In genomic region chr7:6589151-6589828, GRCh38 we compare ENCODE assay signal across 9 cellular contexts. TPM values are rescaled to one million over a fixed set of nuclear protein-coding genes. Genes with fewer than 3 reads are reported as not detected.
DNase-seq lines count a peak whose midpoint lies in the region; ATAC-seq, FAIRE-seq and TF ChIP-seq lines count a peak whose summit lies in the region.
"Had no signal": no experiment of that assay in that cellular context is flagged by ENCODE, and none has a peak within 500 bp of the region (broad histone marks: within the 10 kb centered on the region; RNA-seq: fewer than 3 reads in every experiment).

No MANE protein-coding gene starts in this region.

- CTCF ChIA-PET in K562 (lab: Yijun Ruan, JAX; ENCODE audit: low intra/inter-chr PET ratio) = interaction anchor here (0.7 kb wide), 1 partner anchor 49 kb away, joined by 3 read pairs; no protein-coding TSS in a partner anchor

- peaks cover 5% of the 10 kb centered on the region for H3K9me1 ChIP-seq in K562 (ENCODE audit: control insufficient read depth, insufficient read depth, low read length)

- 71% methylated on average over 20 of the region's 22 CpGs for WGBS in K562 (ENCODE audit: insufficient coverage, low coverage, missing lambda C conversion rate)

- no peak for DNase-seq in stimulated activated naive CD8-positive, alpha-beta T cell treated with anti-CD3 and anti-CD28 coated beads, Interleukin-15, Interleukin-2, amounts not matched to agents 100 U/mL and 50 U/mL, for 24 hours
- DNase-seq in K562 (ENCODE audit: extremely low read depth in 1 of 4, low spot score in 3 of 4) = no peak
- no peak for DNase-seq in mesothelial cell of epicardium (ENCODE audit: low spot score in 2 of 2, unreplicated experiment in 2 of 2)
- DNase-seq in KG1 (lab: John Stamatoyannopoulos, UW) = no peak
- DNase-seq in NCI-H748 treated with DMSO at 0.1 percent for 48 hours (lab: John Stamatoyannopoulos, UW) = no peak

- peak overlapping the region in 1 of 2 experiments; percentile 70; a peak in 3 of 4 replicates for H3K9ac ChIP-seq in K562 (ENCODE audit: insufficient read depth in 1 of 2, low read depth in 2 of 2, low read length in 2 of 2)

- H3K4me3 ChIP-seq in K562 = peak overlapping the region; percentile 98; the same call in 1 of the 2 replicates

- H3K27ac ChIP-seq in K562 (ENCODE audit: extremely low read depth, low read depth, low read length) = 0 out of 3 replicates have a peak overlapping the region, but pooled peaks have one; percentile 13

- no peaks in the 10 kb centered on the region for H3K9me3 Mint-ChIP-seq in stimulated activated naive CD8-positive, alpha-beta T cell treated with anti-CD3 and anti-CD28 coated beads, Interleukin-15, Interleukin-2, amounts not matched to agents 100 ng/mL and 50 ng/mL, for 24 hours
- H3K9me3 Mint-ChIP-seq in mesothelial cell of epicardium = no peaks in the 10 kb centered on the region

- POLR2A ChIA-PET in K562 (lab: Yijun Ruan, JAX) = interaction anchor here (0.5 to 2.7 kb wide), 8 partner anchors 11 to 212 kb away, joined by 3 to 19 read pairs (median 4); partner anchors contain the start of gene ZDHHC4

- ATAC-seq in stimulated activated naive CD8-positive, alpha-beta T cell treated with anti-CD3 and anti-CD28 coated beads, Interleukin-15, Interleukin-2, amounts not matched to agents 100 U/mL and 50 U/mL, for 24 hours = no peak
- ATAC-seq in K562 = no peak
- no peak for ATAC-seq in HG03280 (IDR thresholded peaks at IDR 0.05; ENCODE audit: unreplicated experiment)
- no peak for ATAC-seq in GM21367 (IDR thresholded peaks at IDR 0.05; ENCODE audit: unreplicated experiment)

- no peaks in the 10 kb centered on the region for H4K20me1 ChIP-seq in K562 (replicated peaks; ENCODE audit: control insufficient read depth, insufficient read depth, low read length)

- in situ Hi-C loops in K562 (cut with MboI) = no loop called here

- H3K9me3 ChIP-seq in K562 (replicated peaks; ENCODE audit: control insufficient read depth, insufficient read depth, low read depth, low read length) = no peaks in the 10 kb centered on the region

- H3K36me3 ChIP-seq in K562 (ENCODE audit: control insufficient read depth, insufficient read depth, low read length) = peaks cover 64% of the 10 kb centered on the region

- TF ChIP-seq EP300 in K562 (IDR thresholded peaks at IDR 0.05; ENCODE audit: low read length) = no peak

- peak overlapping the region; percentile 69 for H3K27ac Mint-ChIP-seq in stimulated activated naive CD8-positive, alpha-beta T cell treated with anti-CD3 and anti-CD28 coated beads, Interleukin-15, Interleukin-2, amounts not matched to agents 100 ng/mL and 50 ng/mL, for 24 hours
- peak overlapping the region; percentile 71 for H3K27ac Mint-ChIP-seq in mesothelial cell of epicardium

- no peaks in the 10 kb centered on the region for H3K27me3 Mint-ChIP-seq in stimulated activated naive CD8-positive, alpha-beta T cell treated with anti-CD3 and anti-CD28 coated beads, Interleukin-15, Interleukin-2, amounts not matched to agents 100 ng/mL and 50 ng/mL, for 24 hours
- H3K27me3 Mint-ChIP-seq in mesothelial cell of epicardium (ENCODE audit: low read depth) = no peaks in the 10 kb centered on the region

- no peak for TF ChIP-seq CTCF in K562 (IDR thresholded peaks at IDR 0.05 in 2 of 3, conservative IDR thresholded peaks at IDR 0.05 in 1 of 3; ENCODE audit: insufficient read depth in 2 of 3, low read depth in 1 of 3, low read length in 3 of 3)
- TF ChIP-seq CTCF in mesothelial cell of epicardium (IDR thresholded peaks at IDR 0.05; ENCODE audit: unreplicated experiment) = no peak

- peak overlapping the region; percentile 74 for H3K4me3 Mint-ChIP-seq in stimulated activated naive CD8-positive, alpha-beta T cell treated with anti-CD3 and anti-CD28 coated beads, Interleukin-15, Interleukin-2, amounts not matched to agents 100 ng/mL and 50 ng/mL, for 24 hours
- H3K4me3 Mint-ChIP-seq in mesothelial cell of epicardium = peak overlapping the region; percentile 71

- peak overlapping the region; percentile 67; the same call in 1 of the 2 replicates for H2AFZ ChIP-seq in K562 (ENCODE audit: low read depth, low read length)

- intact Hi-C loops in K562 (cut with micrococcal nuclease) = no loop called here

- TF ChIP-seq POLR2A in K562 (conservative IDR thresholded peaks at IDR 0.05) = no peak

- H3K4me2 ChIP-seq in K562 (ENCODE audit: insufficient read depth, low read length) = peak overlapping the region; percentile 96

- no peak for FAIRE-seq in K562 (lab: Jason Lieb, UNC)
- FAIRE-seq: G401.6 had no signal

- BruUV-seq in K562 (replicated peaks; lab: Mats Ljungman, UMichigan) = no TSS peak

- peaks cover 7 to 16% of the 10 kb centered on the region in 2 experiments for H3K4me1 ChIP-seq in K562 (replicated peaks in 1 of 2; ENCODE audit: control insufficient read depth in 2 of 2, insufficient read depth in 2 of 2, low read length in 2 of 2)

- peaks cover 23% of the 10 kb centered on the region for H3K4me1 Mint-ChIP-seq in stimulated activated naive CD8-positive, alpha-beta T cell treated with anti-CD3 and anti-CD28 coated beads, Interleukin-15, Interleukin-2, amounts not matched to agents 100 ng/mL and 50 ng/mL, for 24 hours (ENCODE audit: low read depth)
- H3K4me1 Mint-ChIP-seq in mesothelial cell of epicardium = peaks cover 9% of the 10 kb centered on the region

- H3K36me3 Mint-ChIP-seq in stimulated activated naive CD8-positive, alpha-beta T cell treated with anti-CD3 and anti-CD28 coated beads, Interleukin-15, Interleukin-2, amounts not matched to agents 100 ng/mL and 50 ng/mL, for 24 hours (ENCODE audit: low read depth) = peaks cover 54% of the 10 kb centered on the region
- peaks cover 41% of the 10 kb centered on the region for H3K36me3 Mint-ChIP-seq in mesothelial cell of epicardium

- H3K79me2 ChIP-seq in K562 (ENCODE audit: control insufficient read depth, insufficient read depth, low read length) = peaks cover 16% of the 10 kb centered on the region

- no peak for TF ChIP-seq RAD21 in K562 (CRISPR knock-in tag; conservative IDR thresholded peaks at IDR 0.05 in 1 of 2, IDR thresholded peaks at IDR 0.05 in 1 of 2)

- H3K27me3 ChIP-seq in K562 (ENCODE audit: control insufficient read depth in 2 of 2, insufficient read depth in 2 of 2, low read length in 2 of 2) = no peaks in the 10 kb centered on the region

RNA-seq across cellular contexts. Expression of gene INTS15, which starts 0.5 kb away (rescaled TPM):
- 27.7 and 71.3 TPM in 2 replicates for total RNA-seq in K562 (2011; cell fraction: chromatin; rRNA removed; ENCODE audit: low replicate concordance)
- 41.2 and 44.5 TPM in 2 replicates for total RNA-seq in K562 (2011; cell fraction: nucleolus; rRNA removed)
- 27.3 and 28.3 TPM in 2 replicates for total RNA-seq in K562 (2011; cell fraction: nucleoplasm; rRNA removed)
- 12.6 and 21.2 TPM in 2 replicates for total RNA-seq in K562 (2014; rRNA removed)
- 8.3 and 8.4 TPM in 2 replicates for total RNA-seq in K562 (2014; rRNA removed; fragmentation: Illumina TruSeq; extraction: Trizol)
- 10.3 and 10.9 TPM in 2 replicates for total RNA-seq in K562 (2015; rRNA removed; fragmentation: Illumina TruSeq; extraction: Trizol)
- 23.5 and 24.6 TPM in 2 replicates for total RNA-seq in K562 (2021)
- polyA plus RNA-seq in K562 (2011; rRNA removed) = 11.6 and 17.2 TPM in 2 replicates
- polyA plus RNA-seq in K562 (2011; cell fraction: cytosol; rRNA removed) = 17.0 and 23.4 TPM in 2 replicates
- 20.9 and 27.8 TPM in 2 replicates for polyA plus RNA-seq in K562 (2011; cell fraction: nucleus; rRNA removed)
- 21.6 and 35.8 TPM in 2 replicates for polyA plus RNA-seq in K562 (2012)
- 26.4 and 28.9 TPM in 2 replicates for polyA plus RNA-seq in K562 (2014; fragmentation: Illumina TruSeq; extraction: Trizol)
- polyA plus RNA-seq in K562 (2014; fragmentation: Nextera tagmentation; extraction: Ambion mirVana) = under 1 TPM; 0.52 to 0.57 TPM
- 16.8 and 17.9 TPM in 2 replicates for polyA plus RNA-seq in K562 (2014; rRNA removed)
- 7.0 and 7.2 TPM in 2 replicates for polyA minus RNA-seq in K562 (2011; rRNA and poly(A)+ RNA removed)
- 8.8 and 11.4 TPM in 2 replicates for polyA minus RNA-seq in K562 (2011; cell fraction: cytosol; rRNA and poly(A)+ RNA removed)
- polyA minus RNA-seq in K562 (2011; cell fraction: nucleus; rRNA and poly(A)+ RNA removed) = 8.8 and 8.9 TPM in 2 replicates
- 44.1 to 44.5 TPM (median 44.4 TPM) in 3 replicates for total RNA-seq in mesothelial cell of epicardium

RNA-seq across cellular contexts. Expression of gene ZDHHC4, which starts 12.0 kb away (rescaled TPM):
- total RNA-seq in K562 (2011; cell fraction: chromatin; rRNA removed; ENCODE audit: low replicate concordance) = 108 and 190 TPM in 2 replicates
- 140 and 154 TPM in 2 replicates for total RNA-seq in K562 (2011; cell fraction: nucleolus; rRNA removed)
- 158 and 180 TPM in 2 replicates for total RNA-seq in K562 (2011; cell fraction: nucleoplasm; rRNA removed)
- 33.4 and 44.9 TPM in 2 replicates for total RNA-seq in K562 (2014; rRNA removed)
- 58.3 and 59.1 TPM in 2 replicates for total RNA-seq in K562 (2014; rRNA removed; fragmentation: Illumina TruSeq; extraction: Trizol)
- 53.5 and 53.8 TPM in 2 replicates for total RNA-seq in K562 (2015; rRNA removed; fragmentation: Illumina TruSeq; extraction: Trizol)
- 54.1 and 58.7 TPM in 2 replicates for total RNA-seq in K562 (2021)
- 106 and 124 TPM in 2 replicates for polyA plus RNA-seq in K562 (2011; rRNA removed)
- polyA plus RNA-seq in K562 (2011; cell fraction: cytosol; rRNA removed) = 175 and 252 TPM in 2 replicates
- 125 and 165 TPM in 2 replicates for polyA plus RNA-seq in K562 (2011; cell fraction: nucleus; rRNA removed)
- polyA plus RNA-seq in K562 (2012) = 55.6 and 112 TPM in 2 replicates
- 64.3 and 71.1 TPM in 2 replicates for polyA plus RNA-seq in K562 (2014; fragmentation: Illumina TruSeq; extraction: Trizol)
- 10 to 100 TPM; 58.9 to 77.0 TPM for polyA plus RNA-seq in K562 (2014; fragmentation: Nextera tagmentation; extraction: Ambion mirVana)
- 52.5 and 60.4 TPM in 2 replicates for polyA plus RNA-seq in K562 (2014; rRNA removed)
- polyA minus RNA-seq in K562 (2011; rRNA and poly(A)+ RNA removed) = 185 and 193 TPM in 2 replicates
- polyA minus RNA-seq in K562 (2011; cell fraction: cytosol; rRNA and poly(A)+ RNA removed) = 41.9 and 55.5 TPM in 2 replicates
- polyA minus RNA-seq in K562 (2011; cell fraction: nucleus; rRNA and poly(A)+ RNA removed) = 36.5 and 65.0 TPM in 2 replicates
- total RNA-seq in mesothelial cell of epicardium = 66.9 to 75.3 TPM (median 67.9 TPM) in 3 replicates

RNA-seq across cellular contexts. Expression of gene ZNF853, which starts 26.1 kb away (rescaled TPM):
- not detected in 2 replicates for total RNA-seq in K562 (2011; cell fraction: chromatin; rRNA removed; ENCODE audit: low replicate concordance)
- 0.17 TPM in 1 of 2 replicates, not detected in the other for total RNA-seq in K562 (2011; cell fraction: nucleolus; rRNA removed)
- total RNA-seq in K562 (2011; cell fraction: nucleoplasm; rRNA removed) = not detected in 2 replicates
- total RNA-seq in K562 (2014; rRNA removed) = 0.04 TPM in 1 of 2 replicates, not detected in the other
- not detected in 2 replicates for total RNA-seq in K562 (2014; rRNA removed; fragmentation: Illumina TruSeq; extraction: Trizol)
- total RNA-seq in K562 (2015; rRNA removed; fragmentation: Illumina TruSeq; extraction: Trizol) = not detected in 2 replicates
- not detected in 2 replicates for total RNA-seq in K562 (2021)
- polyA plus RNA-seq in K562 (2011; rRNA removed) = 0.05 TPM in 1 of 2 replicates, not detected in the other
- 0.01 and 0.03 TPM in 2 replicates for polyA plus RNA-seq in K562 (2011; cell fraction: cytosol; rRNA removed)
- polyA plus RNA-seq in K562 (2011; cell fraction: nucleus; rRNA removed) = 0.04 TPM in 1 of 2 replicates, not detected in the other
- 0.06 TPM in 1 of 2 replicates, not detected in the other for polyA plus RNA-seq in K562 (2012)
- polyA plus RNA-seq in K562 (2014; fragmentation: Illumina TruSeq; extraction: Trizol) = 0.03 TPM in 1 of 2 replicates, not detected in the other
- not detected for polyA plus RNA-seq in K562 (2014; fragmentation: Nextera tagmentation; extraction: Ambion mirVana)
- not detected in 2 replicates for polyA plus RNA-seq in K562 (2014; rRNA removed)
- 0.32 TPM in 1 of 2 replicates, not detected in the other for polyA minus RNA-seq in K562 (2011; rRNA and poly(A)+ RNA removed)
- not detected in 2 replicates for polyA minus RNA-seq in K562 (2011; cell fraction: cytosol; rRNA and poly(A)+ RNA removed)
- not detected in 2 replicates for polyA minus RNA-seq in K562 (2011; cell fraction: nucleus; rRNA and poly(A)+ RNA removed)
- total RNA-seq in mesothelial cell of epicardium = 22.7 to 23.5 TPM (median 22.9 TPM) in 3 replicates

RNA-seq across cellular contexts. Expression of gene GRID2IP, which starts 38.0 kb away (rescaled TPM):
- total RNA-seq in K562 (2011; cell fraction: chromatin; rRNA removed; ENCODE audit: low replicate concordance) = 0.09 TPM in 1 of 2 replicates, not detected in the other
- total RNA-seq in K562 (2011; cell fraction: nucleolus; rRNA removed) = not detected in 2 replicates
- not detected in 2 replicates for total RNA-seq in K562 (2011; cell fraction: nucleoplasm; rRNA removed)
- total RNA-seq in K562 (2014; rRNA removed) (not detected in 2 replicates), K562 (2014; rRNA removed; fragmentation: Illumina TruSeq; extraction: Trizol) (not detected in 2 replicates), K562 (2015; rRNA removed; fragmentation: Illumina TruSeq; extraction: Trizol) (not detected in 2 replicates), K562 (2021) (not detected in 2 replicates), mesothelial cell of epicardium (1.4 to 1.5 TPM (median 1.5 TPM) in 3 replicates)
- polyA plus RNA-seq in K562 (2011; rRNA removed) (not detected in 2 replicates), K562 (2014; fragmentation: Illumina TruSeq; extraction: Trizol) (not detected in 2 replicates), K562 (2014; fragmentation: Nextera tagmentation; extraction: Ambion mirVana) (not detected), K562 (2014; rRNA removed) (not detected in 2 replicates)
- polyA plus RNA-seq in K562 (2011; cell fraction: cytosol; rRNA removed) = not detected in 2 replicates
- polyA plus RNA-seq in K562 (2011; cell fraction: nucleus; rRNA removed) = not detected in 2 replicates
- not detected in 2 replicates for polyA plus RNA-seq in K562 (2012)
- polyA minus RNA-seq in K562 (2011; rRNA and poly(A)+ RNA removed) = not detected in 2 replicates
- not detected in 2 replicates for polyA minus RNA-seq in K562 (2011; cell fraction: cytosol; rRNA and poly(A)+ RNA removed)
- polyA minus RNA-seq in K562 (2011; cell fraction: nucleus; rRNA and poly(A)+ RNA removed) = not detected in 2 replicates

RNA-seq across cellular contexts. Expression of gene ZNF316, which starts 47.8 kb away (rescaled TPM):
- 41.8 and 68.9 TPM in 2 replicates for total RNA-seq in K562 (2011; cell fraction: chromatin; rRNA removed; ENCODE audit: low replicate concordance)
- total RNA-seq in K562 (2011; cell fraction: nucleolus; rRNA removed) = 30.9 and 36.6 TPM in 2 replicates
- 33.3 and 35.6 TPM in 2 replicates for total RNA-seq in K562 (2011; cell fraction: nucleoplasm; rRNA removed)
- total RNA-seq in K562 (2014; rRNA removed) (18.6 and 20.5 TPM in 2 replicates), K562 (2014; rRNA removed; fragmentation: Illumina TruSeq; extraction: Trizol) (9.2 and 10.4 TPM in 2 replicates), K562 (2015; rRNA removed; fragmentation: Illumina TruSeq; extraction: Trizol) (7.3 and 7.8 TPM in 2 replicates), K562 (2021) (25.2 and 34.0 TPM in 2 replicates), mesothelial cell of epicardium (55.9 to 58.5 TPM (median 57.9 TPM) in 3 replicates)
- polyA plus RNA-seq in K562 (2011; rRNA removed) (8.6 and 9.7 TPM in 2 replicates), K562 (2014; fragmentation: Illumina TruSeq; extraction: Trizol) (7.0 and 9.8 TPM in 2 replicates), K562 (2014; fragmentation: Nextera tagmentation; extraction: Ambion mirVana) (under 1 TPM; 0.10 to 0.14 TPM), K562 (2014; rRNA removed) (15.5 and 16.3 TPM in 2 replicates)
- 5.9 and 13.5 TPM in 2 replicates for polyA plus RNA-seq in K562 (2011; cell fraction: cytosol; rRNA removed)
- 38.1 and 50.4 TPM in 2 replicates for polyA plus RNA-seq in K562 (2011; cell fraction: nucleus; rRNA removed)
- 17.3 and 23.1 TPM in 2 replicates for polyA plus RNA-seq in K562 (2012)
- 7.3 and 7.4 TPM in 2 replicates for polyA minus RNA-seq in K562 (2011; rRNA and poly(A)+ RNA removed)
- 8.6 and 8.7 TPM in 2 replicates for polyA minus RNA-seq in K562 (2011; cell fraction: cytosol; rRNA and poly(A)+ RNA removed)
- polyA minus RNA-seq in K562 (2011; cell fraction: nucleus; rRNA and poly(A)+ RNA removed) = 9.0 and 12.6 TPM in 2 replicates

Comparison
In these comparisons a context has a peak if more than half of its experiments do, and no peak if none do; other contexts are left out.
1. RNA of gene ZNF853, which starts 26.1 kb away (total RNA-seq): 22.7 to 23.5 TPM in mesothelial cell of epicardium; 0.04 to 0.17 TPM in K562; every median in the first group is over 10 times any median in the second.